In the genomic region with DNA sequence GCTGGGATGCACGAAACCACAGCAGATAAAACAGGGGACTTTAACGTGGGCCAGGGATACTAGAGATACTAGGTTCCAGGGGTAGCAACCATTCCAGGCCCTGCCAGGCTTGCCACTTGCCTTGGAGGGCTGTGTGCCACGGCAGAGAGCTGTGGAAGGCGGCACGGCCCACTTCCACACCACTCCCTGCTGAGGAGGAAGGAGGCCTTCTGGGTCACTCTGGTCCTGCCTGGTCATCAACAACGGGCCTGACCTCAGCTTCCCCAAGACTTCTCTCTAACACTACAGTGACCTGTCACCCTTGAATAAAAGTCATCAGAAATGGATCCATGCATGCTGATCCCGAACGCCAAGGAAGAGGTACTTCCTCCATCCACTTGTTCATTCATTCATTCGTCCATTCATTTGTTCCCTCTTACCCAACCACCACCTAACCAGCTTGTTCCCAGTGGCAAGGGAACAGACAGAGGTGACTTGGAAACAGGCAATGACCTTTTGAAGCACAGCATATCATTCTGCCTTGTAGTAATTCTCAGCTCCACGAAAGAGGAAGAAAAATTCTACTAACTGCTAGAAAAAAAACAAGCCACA, we compare ENCODE assay signal across 17 cellular contexts. TPM values are rescaled to one million over a fixed set of nuclear protein-coding genes. Genes with fewer than 3 reads are reported as not detected.
A peak's percentile ranks its signal among the peaks of the same experiment; 100 is the strongest.
DNase-seq lines count a peak whose midpoint lies in the region; ATAC-seq, FAIRE-seq and TF ChIP-seq lines count a peak whose summit lies in the region.
"Had no signal": no experiment of that assay in that cellular context is flagged by ENCODE, and none has a peak within 500 bp of the region (broad histone marks: within the 10 kb centered on the region; RNA-seq: fewer than 3 reads in every experiment).

No MANE protein-coding gene starts in this region.

- peak overlapping the region; percentile 10 for H3K18ac ChIP-seq in trophoblast cell (ENCODE audit: low read length)

- H3K36me3 ChIP-seq in bronchial epithelial cell (ENCODE audit: control insufficient read depth, insufficient read depth, low read length) (peaks cover 4% of the 10 kb centered on the region), trophoblast cell (ENCODE audit: control insufficient read depth in 1 of 2, insufficient read depth in 2 of 2, low read length in 2 of 2) (peaks cover 16 to 18% of the 10 kb centered on the region in 2 experiments)

- peaks cover 3% of the 10 kb centered on the region for H3K9me3 Mint-ChIP-seq in activated CD4-positive, alpha-beta T cell treated with anti-CD3 and anti-CD28 coated beads for 36 hours (ENCODE audit: low read depth)
- 0 out of 2 replicates have a peak, but pooled peaks cover under 1% of the 10 kb centered on the region for H3K9me3 Mint-ChIP-seq in HFFc6
- H3K9me3 Mint-ChIP-seq: T-helper 1 cell treated with Interleukin-12 subunit alpha and Interleukin-12 subunit beta and Interleukin-4 antibody, amounts not matched to agents 30 μg/mL and 1 μg/mL, for 36 hours had no signal

- peaks cover 42% of the 10 kb centered on the region for H3K36me3 Mint-ChIP-seq in activated CD4-positive, alpha-beta T cell treated with anti-CD3 and anti-CD28 coated beads for 36 hours (ENCODE audit: low read depth)
- peaks cover 44% of the 10 kb centered on the region for H3K36me3 Mint-ChIP-seq in HFFc6 (ENCODE audit: low read depth)

- TF ChIP-seq CTCF in HFFc6 (IDR thresholded peaks at IDR 0.05) (no peak), bronchial epithelial cell (IDR thresholded peaks at IDR 0.05; ENCODE audit: insufficient read depth, low read length, severe bottlenecking) (no peak)

- H3K23ac ChIP-seq in trophoblast cell (ENCODE audit: low read length), result no peak overlapping the region

- H3K27ac ChIP-seq in trophoblast cell (ENCODE audit: low read depth, low read length), result no peak overlapping the region
- H3K27ac ChIP-seq: A549, psoas muscle had no signal

- H2AFZ ChIP-seq in trophoblast cell (ENCODE audit: insufficient read depth, low read length, poor library complexity), result no peak overlapping the region

- H4K8ac ChIP-seq in trophoblast cell (ENCODE audit: low read depth, low read length), result no peak overlapping the region

- no peak overlapping the region for H2BK12ac ChIP-seq in trophoblast cell (ENCODE audit: low read length)

- peak; percentile 91 for FAIRE-seq in bronchial epithelial cell (lab: Jason Lieb, UNC)
- FAIRE-seq: A549, D721Med, GM19239 had no signal

- H3K79me1 ChIP-seq in trophoblast cell (ENCODE audit: low read length), result no peaks in the 10 kb centered on the region

- H3K27me3 ChIP-seq in bronchial epithelial cell (ENCODE audit: control insufficient read depth, insufficient read depth, low read length) (no peaks in the 10 kb centered on the region), trophoblast cell (ENCODE audit: insufficient read depth, low read length) (no peaks in the 10 kb centered on the region)
- H3K27me3 ChIP-seq: MG63 had no signal

- no peak for ATAC-seq in activated CD4-positive, alpha-beta T cell treated with anti-CD3 and anti-CD28 coated beads for 36 hours
- ATAC-seq: A549, psoas muscle had no signal

- H2AK5ac ChIP-seq in trophoblast cell (ENCODE audit: low read length), result no peak overlapping the region

- no peak overlapping the region for H3K4me3 ChIP-seq in bronchial epithelial cell (ENCODE audit: low read depth, low read length)
- H3K4me3 ChIP-seq in trophoblast cell (ENCODE audit: low read depth, low read length), result no peak overlapping the region
- H3K4me3 ChIP-seq: A549, MG63, psoas muscle had no signal

- H3K9me3 ChIP-seq in trophoblast cell (ENCODE audit: insufficient read depth, low read depth, low read length), result no peaks in the 10 kb centered on the region
- H3K9me3 ChIP-seq: psoas muscle had no signal

- no peaks in the 10 kb centered on the region for H3K79me2 ChIP-seq in trophoblast cell (ENCODE audit: control insufficient read depth, insufficient read depth, low read length, poor library complexity)

- H3K4me1 ChIP-seq in trophoblast cell (ENCODE audit: control insufficient read depth in 1 of 2, insufficient read depth in 2 of 2, low read length in 2 of 2), result peaks cover 3 to 7% of the 10 kb centered on the region in 2 experiments
- H3K4me1 ChIP-seq: A549, psoas muscle had no signal

- no peak overlapping the region for H3K4ac ChIP-seq in trophoblast cell (ENCODE audit: low read depth, low read length)

- no peak overlapping the region for H4K91ac ChIP-seq in trophoblast cell (ENCODE audit: low read depth, low read length)

- WGBS in trophoblast cell (ENCODE audit: extremely low coverage, insufficient coverage, insufficient read length), result no CpG with 5 or more reads among the region's 10 CpGs

- H3K9ac ChIP-seq in trophoblast cell (ENCODE audit: low read length), result no peak overlapping the region

- no peak overlapping the region for H2BK5ac ChIP-seq in trophoblast cell (ENCODE audit: low read depth, low read length, poor library complexity)

- POLR2A ChIA-PET in activated CD4-positive, alpha-beta T cell treated with anti-CD3 and anti-CD28 coated beads for 36 hours (lab: Charles Lee), result interaction anchor here (1.3 kb wide), 1 partner anchor 58 kb away, joined by 5 read pairs; no protein-coding TSS in a partner anchor

- no peak overlapping the region for H3K4me2 ChIP-seq in trophoblast cell (ENCODE audit: low read length)
- H3K4me2 ChIP-seq: A549 had no signal

- H3K4me1 Mint-ChIP-seq in activated CD4-positive, alpha-beta T cell treated with anti-CD3 and anti-CD28 coated beads for 36 hours, result peaks cover 44% of the 10 kb centered on the region
- H3K4me1 Mint-ChIP-seq in HFFc6 (ENCODE audit: low read depth), result peaks cover 40% of the 10 kb centered on the region

- H3K27me3 Mint-ChIP-seq in activated CD4-positive, alpha-beta T cell treated with anti-CD3 and anti-CD28 coated beads for 36 hours, result no peaks in the 10 kb centered on the region
- H3K27me3 Mint-ChIP-seq in HFFc6 (ENCODE audit: insufficient read depth), result peaks cover 2% of the 10 kb centered on the region

- no peak for DNase-seq in activated CD4-positive, alpha-beta T cell treated with anti-CD3 and anti-CD28 coated beads for 36 hours
- DNase-seq in activated CD4-positive, alpha-beta T cell treated with anti-CD3 and anti-CD28 coated beads, Interleukin-2, amount 50 U/mL, for 4 hours, result no peak
- no peak for DNase-seq in HFFc6
- DNase-seq in bronchial epithelial cell (ENCODE audit: low read depth), result no peak
- no peak for DNase-seq in trophoblast cell
- no peak for DNase-seq in Ammon's horn (ENCODE audit: low spot score)
- DNase-seq in NCI-H146 treated with DMSO at 0.1 percent for 48 hours (lab: John Stamatoyannopoulos, UW; ENCODE audit: unreplicated experiment), result no peak
- no peak for DNase-seq in KG1 (lab: John Stamatoyannopoulos, UW)
- DNase-seq: kidney glomerular epithelial cell, MG63, NCI-H2107, NCI-H82, psoas muscle had no signal

- H3K14ac ChIP-seq in trophoblast cell (ENCODE audit: low read length), result no peak overlapping the region

- no peak overlapping the region for H4K12ac ChIP-seq in trophoblast cell (ENCODE audit: low read depth, low read length)

- H2BK120ac ChIP-seq in trophoblast cell (ENCODE audit: insufficient read depth, low read length, poor library complexity), result no peak overlapping the region

- peak overlapping the region; percentile 51 for H3K27ac Mint-ChIP-seq in activated CD4-positive, alpha-beta T cell treated with anti-CD3 and anti-CD28 coated beads for 36 hours
- peak overlapping the region; percentile 54 for H3K27ac Mint-ChIP-seq in HFFc6

- H3K4me3 Mint-ChIP-seq in activated CD4-positive, alpha-beta T cell treated with anti-CD3 and anti-CD28 coated beads for 36 hours, result no peak overlapping the region
- no peak overlapping the region for H3K4me3 Mint-ChIP-seq in HFFc6
- H3K4me3 Mint-ChIP-seq: T-helper 1 cell treated with Interleukin-12 subunit alpha and Interleukin-12 subunit beta and Interleukin-4 antibody, amounts not matched to agents 30 μg/mL and 1 μg/mL, for 36 hours had no signal

- CTCF ChIA-PET in activated CD4-positive, alpha-beta T cell treated with anti-CD3 and anti-CD28 coated beads for 36 hours (lab: Charles Lee), result interaction anchor here (0.6 to 1.5 kb wide), 4 partner anchors 12 to 179 kb away, joined by 3 to 4 read pairs (median 3); no protein-coding TSS in a partner anchor

- intact Hi-C loops in activated CD4-positive, alpha-beta T cell treated with anti-CD3 and anti-CD28 coated beads for 36 hours (cut with DNase I, micrococcal nuclease), result no loop called here

RNA-seq across cellular contexts. Expression of a gene that starts 58.8 kb away (rescaled TPM):
- total RNA-seq in activated CD4-positive, alpha-beta T cell treated with anti-CD3 and anti-CD28 coated beads for 36 hours, result 100 to 1,000 TPM in 1 of 2 experiments, 10 to 100 TPM in 1; 83.1 to 144 TPM
- total RNA-seq in HFFc6 (2021; fragmentation: NEBNext Ultra II Directional; extraction: Animal tissue kit (Norgen Biotek cat#: 25700)), result 10 to 100 TPM; 39.8 to 51.6 (median 47.5) TPM
- total RNA-seq in bronchial epithelial cell, result 5.9 and 12.6 TPM in 2 replicates
- polyA plus RNA-seq in trophoblast cell (2013), result 29.6 and 30.3 TPM in 2 replicates
